ENCODE assay signal across 12 cellular contexts in the genomic region with DNA sequence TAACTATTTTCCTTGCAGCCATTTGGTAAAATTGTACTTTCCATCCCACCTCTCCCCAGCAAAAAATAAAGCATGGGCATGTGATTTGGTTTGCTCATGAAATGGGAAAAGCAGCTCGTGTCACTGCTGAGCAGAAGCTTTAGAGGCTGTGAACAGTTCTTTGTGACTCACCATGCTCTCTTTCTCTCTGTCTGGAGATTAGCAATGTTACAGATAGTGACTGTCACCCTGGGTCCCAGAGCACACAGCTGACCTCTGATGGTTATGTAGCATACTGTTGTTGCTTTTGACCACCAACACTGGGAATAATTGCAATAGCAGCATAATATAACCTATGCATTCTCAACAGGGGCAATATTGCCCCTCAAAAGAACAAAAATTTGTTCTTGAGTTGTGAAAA.
DNase-seq lines count a peak whose midpoint lies in the region; ATAC-seq and TF ChIP-seq lines count a peak whose summit lies in the region.
"Had no signal": no experiment of that assay in that cellular context is flagged by ENCODE, and none has a peak within 500 bp of the region (broad histone marks: within the 10 kb centered on the region; RNA-seq: fewer than 3 reads in every experiment).

No MANE protein-coding gene starts in this region.

- H3K9me3 ChIP-seq in IMR-90 (ENCODE audit: control insufficient read depth, insufficient read depth, low read length) (no peaks in the 10 kb centered on the region), heart left ventricle (no peaks in the 10 kb centered on the region)

- no peak overlapping the region for H3K4me3 Mint-ChIP-seq in activated T-helper 17 cell treated with anti-CD3 and anti-CD28 coated beads, Interleukin-2, amount 50 U/mL, for 72 hours
- H3K4me3 Mint-ChIP-seq: CD8-positive, alpha-beta memory T cell; immature natural killer cell; natural killer cell had no signal

- no peaks in the 10 kb centered on the region for H3K9me3 Mint-ChIP-seq in activated T-helper 17 cell treated with anti-CD3 and anti-CD28 coated beads, Interleukin-2, amount 50 U/mL, for 72 hours
- H3K9me3 Mint-ChIP-seq: immature natural killer cell, natural killer cell had no signal

- H3K27me3 ChIP-seq in IMR-90 (ENCODE audit: control insufficient read depth, insufficient read depth, low read length): peaks cover 10% of the 10 kb centered on the region
- H3K27me3 ChIP-seq in heart left ventricle: no peaks in the 10 kb centered on the region

- no peak overlapping the region for H2BK120ac ChIP-seq in IMR-90 (ENCODE audit: low read depth, low read length)

- POLR2A ChIA-PET in IMR-90 (lab: Charles Lee; ENCODE audit: unreplicated experiment): no interaction called here

- H3K56ac ChIP-seq in IMR-90 (ENCODE audit: extremely low read depth, insufficient read depth, low read length): no peak overlapping the region

- H3K14ac ChIP-seq in IMR-90 (replicated peaks; ENCODE audit: low read depth, low read length): no peak overlapping the region

- H2AFZ ChIP-seq in IMR-90 (replicated peaks; ENCODE audit: low read length, poor library complexity): no peak overlapping the region

- no peak overlapping the region for H3K4me3 ChIP-seq in IMR-90 (ENCODE audit: insufficient read depth, low read depth, low read length)
- H3K4me3 ChIP-seq in heart left ventricle: no peak overlapping the region
- H3K4me3 ChIP-seq in retinal pigment epithelial cell (ENCODE audit: low read length): no peak overlapping the region

- no peak overlapping the region for H2BK5ac ChIP-seq in IMR-90 (ENCODE audit: low read depth, low read length, poor library complexity, severe bottlenecking)

- ATAC-seq in IMR-90 (ENCODE audit: low read depth): no peak
- ATAC-seq in activated T-helper 17 cell treated with anti-CD3 and anti-CD28 coated beads, Interleukin-2, amount 50 U/mL, for 72 hours (replicated peaks): peak; percentile 60
- ATAC-seq in heart left ventricle: peak; percentile 90 to 95 (median 92)
- no peak for ATAC-seq in HG03108 (IDR thresholded peaks at IDR 0.05; ENCODE audit: unreplicated experiment)
- ATAC-seq: natural killer cell had no signal

- no peak for TF ChIP-seq RAD21 in IMR-90 (IDR thresholded peaks at IDR 0.05; ENCODE audit: low read length)

- dilution Hi-C loops in IMR-90 (cut with HindIII; ENCODE audit: low sequenced_read_pairs, unreplicated experiment): no loop called here

- no peak overlapping the region for H4K8ac ChIP-seq in IMR-90 (ENCODE audit: low read depth in 2 of 2, low read length in 2 of 2)

- H3K18ac ChIP-seq in IMR-90 (ENCODE audit: low read depth, low read length): no peak overlapping the region

- no peak overlapping the region for H3K4me2 ChIP-seq in IMR-90 (ENCODE audit: low read depth, low read length)

- in situ Hi-C loops in IMR-90 (cut with MboI; ENCODE audit: low sequenced_read_pairs): no loop called here

- H2BK15ac ChIP-seq in IMR-90 (ENCODE audit: low read depth, low read length): no peak overlapping the region

- no peak overlapping the region for H4K5ac ChIP-seq in IMR-90 (ENCODE audit: low read depth, low read length)

- H3K4me1 ChIP-seq in IMR-90 (ENCODE audit: control insufficient read depth, insufficient read depth, low read length) (no peaks in the 10 kb centered on the region), heart left ventricle (peaks cover 0 to 41% (median 20%) of the 10 kb centered on the region in 12 donors)

- BruUV-seq in IMR-90 (replicated peaks; lab: Mats Ljungman, UMichigan): no TSS peak

- no peak overlapping the region for H2BK20ac ChIP-seq in IMR-90 (ENCODE audit: low read depth, low read length)

- H3K27ac ChIP-seq in IMR-90 (ENCODE audit: insufficient read depth, low read length) (no peak overlapping the region), heart left ventricle (peak overlapping the region in 8 of 12 donors; percentile 30 to 68 (median 54))
- H3K27ac ChIP-seq: epithelial cell of prostate had no signal

- TF ChIP-seq CTCF in IMR-90 (conservative IDR thresholded peaks at IDR 0.05; ENCODE audit: low read depth, low read length) (no peak), heart left ventricle (IDR thresholded peaks at IDR 0.05) (peak in 2 of 12 donors; percentile 14 to 17), retinal pigment epithelial cell (conservative IDR thresholded peaks at IDR 0.05; ENCODE audit: low read depth, low read length) (no peak)

- TF ChIP-seq POLR2A in IMR-90 (IDR thresholded peaks at IDR 0.05; ENCODE audit: low read depth, low read length) (no peak), heart left ventricle (IDR thresholded peaks at IDR 0.05) (no peak)

- H3K9me1 ChIP-seq in IMR-90 (ENCODE audit: insufficient read depth, low read length): no peaks in the 10 kb centered on the region

- CTCF ChIA-PET in IMR-90 (lab: Yijun Ruan, JAX): no interaction called here

- WGBS in IMR-90 (ENCODE audit: extremely low coverage in 2 of 2, insufficient read length in 1 of 2), 2 experiments: no CpG with 5 or more reads among the region's 1 CpG
- 17 to 33% (median 17%) methylated on average over 1 of the region's 1 CpG for WGBS in heart left ventricle, 4 donors

- no peak overlapping the region for H3K23ac ChIP-seq in IMR-90 (ENCODE audit: low read depth, low read length)

- no peak overlapping the region for H2AK5ac ChIP-seq in IMR-90 (ENCODE audit: low read depth, low read length)

- H3K9ac ChIP-seq in IMR-90 (ENCODE audit: low read depth, low read length): no peak overlapping the region

- no peaks in the 10 kb centered on the region for H3K36me3 ChIP-seq in IMR-90 (ENCODE audit: control insufficient read depth, insufficient read depth, low read length)
- no peaks in the 10 kb centered on the region for H3K36me3 ChIP-seq in heart left ventricle

- H3K27me3 Mint-ChIP-seq in activated T-helper 17 cell treated with anti-CD3 and anti-CD28 coated beads, Interleukin-2, amount 50 U/mL, for 72 hours: peaks cover 9% of the 10 kb centered on the region

- no peak overlapping the region for H2AK9ac ChIP-seq in IMR-90 (replicated peaks; ENCODE audit: low read depth, low read length, poor library complexity)

- H4K91ac ChIP-seq in IMR-90 (ENCODE audit: insufficient read depth, low read depth, low read length): no peak overlapping the region

- intact Hi-C loops in IMR-90 (cut with micrococcal nuclease) (no loop called here), heart left ventricle (cut with DNase I) (loop anchor here in 3 of 10 donors (2.0 to 5.0 kb wide), 2 partner anchors 71 to 72 kb away; partner anchors contain the start of gene RGS2 (in 3 of the 3))

- H3K79me1 ChIP-seq in IMR-90 (ENCODE audit: low read depth in 1 of 2, low read length in 2 of 2): no peaks in the 10 kb centered on the region

- H4K20me1 ChIP-seq in IMR-90 (ENCODE audit: insufficient read depth, low read length): no peaks in the 10 kb centered on the region

- H3K27ac Mint-ChIP-seq in activated T-helper 17 cell treated with anti-CD3 and anti-CD28 coated beads, Interleukin-2, amount 50 U/mL, for 72 hours: no peak overlapping the region
- H3K27ac Mint-ChIP-seq: CD8-positive, alpha-beta memory T cell; immature natural killer cell; natural killer cell had no signal

- peak; percentile 9 for DNase-seq in IMR-90
- DNase-seq in heart left ventricle: peak in 1 of 5 donors; percentile 37
- peak; percentile 11 for DNase-seq in retinal pigment epithelial cell (ENCODE audit: low read depth)
- no peak for DNase-seq in hypothalamus (lab: John Stamatoyannopoulos, UW)
- DNase-seq in activated CD4-positive, CD25-positive, alpha-beta regulatory T cell treated with anti-CD3 and anti-CD28 coated beads, Interleukin-2, amount 50 U/mL, for 72 hours: no peak
- DNase-seq: activated T-cell treated with anti-CD3 and anti-CD28 coated beads, Interleukin-2, amount 50 U/mL, for 48 hours; CD8-positive, alpha-beta memory T cell; immature natural killer cell; natural killer cell had no signal

- H3K36me3 Mint-ChIP-seq in activated T-helper 17 cell treated with anti-CD3 and anti-CD28 coated beads, Interleukin-2, amount 50 U/mL, for 72 hours (ENCODE audit: low read depth): no peaks in the 10 kb centered on the region
- H3K36me3 Mint-ChIP-seq: immature natural killer cell, natural killer cell had no signal

- no peak overlapping the region for H3K4ac ChIP-seq in IMR-90 (ENCODE audit: low read depth, low read length)

- no peaks in the 10 kb centered on the region for H3K4me1 Mint-ChIP-seq in activated T-helper 17 cell treated with anti-CD3 and anti-CD28 coated beads, Interleukin-2, amount 50 U/mL, for 72 hours
- H3K4me1 Mint-ChIP-seq: CD8-positive, alpha-beta memory T cell had no signal

TF ChIP-seq in IMR-90, 13 proteins besides CTCF, POLR2A, EP300 and RAD21:
- no peak for TF ChIP-seq MXI1 (IDR thresholded peaks at IDR 0.05; ENCODE audit: borderline replicate concordance, low read depth, low read length)
- no peak for TF ChIP-seq FOS (IDR thresholded peaks at IDR 0.05; ENCODE audit: low read depth, low read length)
- TF ChIP-seq CHD1 (IDR thresholded peaks at IDR 0.05; ENCODE audit: low read depth, low read length): no peak
- TF ChIP-seq BHLHE40 (IDR thresholded peaks at IDR 0.05; ENCODE audit: low read depth, low read length): no peak
- TF ChIP-seq CEBPB (IDR thresholded peaks at IDR 0.05; ENCODE audit: low read depth, low read length): no peak
- no peak for TF ChIP-seq USF2 (IDR thresholded peaks at IDR 0.05; ENCODE audit: low read depth, low read length)

Comparison
In these comparisons a context has a peak if more than half of its experiments do, and no peak if none do; other contexts are left out.
1. ATAC-seq: peak in activated T-helper 17 cell treated with anti-CD3 and anti-CD28 coated beads, Interleukin-2, amount 50 U/mL, for 72 hours (single experiment) and heart left ventricle (4 of 4); none in IMR-90 (single experiment) and HG03108 (single experiment).
2. DNase-seq: peak in IMR-90 (single experiment) and retinal pigment epithelial cell (single experiment); none in hypothalamus (0 of 51) and activated CD4-positive, CD25-positive, alpha-beta regulatory T cell treated with anti-CD3 and anti-CD28 coated beads, Interleukin-2, amount 50 U/mL, for 72 hours (single experiment).